In genomic region chr7:67371429-67372305, GRCh38 we compare ENCODE assay signal across 8 cellular contexts.
DNase-seq lines count a peak whose midpoint lies in the region; ATAC-seq and TF ChIP-seq lines count a peak whose summit lies in the region.

No MANE protein-coding gene starts in this region.

- no peaks in the 10 kb centered on the region for H3K36me3 Mint-ChIP-seq in activated CD4-positive, alpha-beta memory T cell treated with anti-CD3 and anti-CD28 coated beads for 36 hours
- H3K36me3 Mint-ChIP-seq in mesothelial cell of epicardium = no peaks in the 10 kb centered on the region

- H3K27ac Mint-ChIP-seq in activated CD4-positive, alpha-beta memory T cell treated with anti-CD3 and anti-CD28 coated beads for 36 hours = no peak overlapping the region
- H3K27ac Mint-ChIP-seq in mesothelial cell of epicardium = no peak overlapping the region

- no peak overlapping the region for H3K27ac ChIP-seq in effector memory CD4-positive, alpha-beta T cell (ENCODE audit: insufficient read depth, low read length, poor library complexity, severe bottlenecking)

- intact Hi-C loops in activated CD4-positive, alpha-beta memory T cell treated with anti-CD3 and anti-CD28 coated beads for 36 hours (cut with micrococcal nuclease) = no loop called here

- H3K9me3 ChIP-seq in effector memory CD4-positive, alpha-beta T cell (ENCODE audit: control insufficient read depth, low read length) = peaks cover 3% of the 10 kb centered on the region

- H3K4me1 ChIP-seq in effector memory CD4-positive, alpha-beta T cell (ENCODE audit: control insufficient read depth, insufficient read depth, low read length, poor library complexity, severe bottlenecking) = no peaks in the 10 kb centered on the region

- DNase-seq in COR-L47 (lab: John Stamatoyannopoulos, UW) = peak; percentile 72
- peak; percentile 80 for DNase-seq in NCI-H69 (lab: John Stamatoyannopoulos, UW)
- DNase-seq in activated CD4-positive, alpha-beta memory T cell treated with anti-CD3 and anti-CD28 coated beads for 36 hours = peak; percentile 45
- DNase-seq in effector memory CD4-positive, alpha-beta T cell = peak in 2 of 3 donors; percentile 4 to 25
- peak; percentile 36 to 69 for DNase-seq in mesothelial cell of epicardium (ENCODE audit: low spot score in 2 of 2, unreplicated experiment in 2 of 2)
- peak; percentile 6 for DNase-seq in stimulated activated CD8-positive, alpha-beta memory T cell treated with anti-CD3 and anti-CD28 coated beads, Interleukin-7, amount 100 ng/mL, for 24 hours (ENCODE audit: low read depth)

- peaks cover 9% of the 10 kb centered on the region for H3K27me3 Mint-ChIP-seq in activated CD4-positive, alpha-beta memory T cell treated with anti-CD3 and anti-CD28 coated beads for 36 hours
- peaks cover 24% of the 10 kb centered on the region for H3K27me3 Mint-ChIP-seq in mesothelial cell of epicardium (ENCODE audit: low read depth)

- CTCF ChIA-PET in activated CD4-positive, alpha-beta memory T cell treated with anti-CD3 and anti-CD28 coated beads for 36 hours (lab: Charles Lee) = interaction anchor here (0.8 to 1.5 kb wide), 3 partner anchors 8 to 251 kb away, joined by 3 to 8 read pairs (median 3); no protein-coding TSS in a partner anchor

- no peak overlapping the region for H3K4me3 ChIP-seq in effector memory CD4-positive, alpha-beta T cell (ENCODE audit: insufficient read depth, low read depth, low read length, poor library complexity, severe bottlenecking)

- ATAC-seq in GM19397 (IDR thresholded peaks at IDR 0.05; ENCODE audit: unreplicated experiment) (peak; percentile 94), HG03469 (IDR thresholded peaks at IDR 0.05; ENCODE audit: unreplicated experiment) (peak; percentile 90)

- H3K4me1 Mint-ChIP-seq in activated CD4-positive, alpha-beta memory T cell treated with anti-CD3 and anti-CD28 coated beads for 36 hours (ENCODE audit: low read depth) = no peaks in the 10 kb centered on the region
- no peaks in the 10 kb centered on the region for H3K4me1 Mint-ChIP-seq in mesothelial cell of epicardium

- no peaks in the 10 kb centered on the region for H3K36me3 ChIP-seq in effector memory CD4-positive, alpha-beta T cell (ENCODE audit: control insufficient read depth, insufficient read depth, low read length)

- POLR2A ChIA-PET in activated CD4-positive, alpha-beta memory T cell treated with anti-CD3 and anti-CD28 coated beads for 36 hours (lab: Charles Lee) = no interaction called here

- peak; percentile 84 for TF ChIP-seq CTCF in mesothelial cell of epicardium (IDR thresholded peaks at IDR 0.05; ENCODE audit: unreplicated experiment)

- peaks cover 3% of the 10 kb centered on the region for H3K9me3 Mint-ChIP-seq in activated CD4-positive, alpha-beta memory T cell treated with anti-CD3 and anti-CD28 coated beads for 36 hours
- peaks cover 18% of the 10 kb centered on the region for H3K9me3 Mint-ChIP-seq in mesothelial cell of epicardium

- H3K27me3 ChIP-seq in effector memory CD4-positive, alpha-beta T cell (replicated peaks; ENCODE audit: control insufficient read depth, insufficient read depth, low read length, poor library complexity, severe bottlenecking) = peaks cover 4% of the 10 kb centered on the region

- no peak overlapping the region for H3K4me3 Mint-ChIP-seq in activated CD4-positive, alpha-beta memory T cell treated with anti-CD3 and anti-CD28 coated beads for 36 hours
- no peak overlapping the region for H3K4me3 Mint-ChIP-seq in mesothelial cell of epicardium

Comparison
In these comparisons a context has a peak if more than half of its experiments do, and no peak if none do; other contexts are left out.
1. DNase-seq: peak in every context shown above with its lines; median percentile 80 in NCI-H69; 72 in COR-L47; 52 in mesothelial cell of epicardium; 45 in activated CD4-positive, alpha-beta memory T cell treated with anti-CD3 and anti-CD28 coated beads for 36 hours; 14 in effector memory CD4-positive, alpha-beta T cell; 6 in stimulated activated CD8-positive, alpha-beta memory T cell treated with anti-CD3 and anti-CD28 coated beads, Interleukin-7, amount 100 ng/mL, for 24 hours.